13 cellular contexts compared by ENCODE assay signal in the genomic region with DNA sequence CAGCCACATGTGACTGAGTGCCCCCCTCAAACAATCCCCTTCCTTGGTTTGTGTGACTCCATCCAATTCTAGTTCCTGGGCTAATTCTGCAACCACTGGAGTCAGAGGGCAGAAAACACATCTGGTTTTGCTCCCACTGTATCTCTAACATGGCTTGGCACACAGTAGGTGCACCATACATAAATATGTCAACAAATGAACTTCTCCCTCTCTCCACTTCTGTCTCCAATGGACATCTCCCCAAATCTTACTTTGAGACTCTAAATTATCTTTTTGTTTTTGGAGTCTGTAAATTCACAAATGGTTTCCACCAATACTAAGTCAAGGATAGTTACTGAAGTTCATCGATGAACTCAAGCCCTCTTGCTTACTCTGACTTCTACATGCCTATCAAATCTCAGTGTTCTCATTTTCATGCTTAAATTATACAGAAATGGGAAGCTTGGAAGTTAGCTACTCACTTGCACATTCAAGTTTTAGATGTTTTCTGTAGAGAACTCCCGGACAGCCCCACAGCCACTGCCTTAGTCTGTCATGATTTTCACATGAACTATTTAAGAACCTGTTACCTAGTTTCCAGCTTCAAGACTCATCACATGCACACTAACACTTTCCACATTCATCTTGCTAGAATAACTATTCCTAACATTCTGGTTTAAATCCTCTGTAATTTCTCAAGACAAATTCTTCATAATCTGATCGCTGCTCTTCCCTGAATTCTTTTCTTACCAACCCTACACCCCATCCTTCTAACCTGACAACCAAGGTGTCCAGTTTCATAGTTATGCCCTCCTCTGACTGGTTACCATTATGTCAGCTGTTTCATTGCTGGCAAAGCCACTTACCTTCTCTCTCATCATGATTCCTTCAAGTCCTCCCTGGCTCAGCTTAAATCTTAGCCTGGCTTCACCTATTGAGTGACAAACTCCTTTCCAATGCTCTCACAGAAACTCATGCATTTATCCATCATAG. TPM values are rescaled to one million over a fixed set of nuclear protein-coding genes. Genes with fewer than 3 reads are reported as not detected.
DNase-seq lines count a peak whose midpoint lies in the region; ATAC-seq and TF ChIP-seq lines count a peak whose summit lies in the region.
"Had no signal": no experiment of that assay in that cellular context is flagged by ENCODE, and none has a peak within 500 bp of the region (broad histone marks: within the 10 kb centered on the region; RNA-seq: fewer than 3 reads in every experiment).

No MANE protein-coding gene starts in this region.

- H3K4me1 ChIP-seq in Caco-2 (peaks cover 18% of the 10 kb centered on the region), HCT116 (ENCODE audit: control insufficient read depth in 1 of 2, insufficient read depth in 2 of 2, low read length in 2 of 2) (peaks cover 7 to 13% of the 10 kb centered on the region in 2 experiments; a peak in 3 of 4 replicates), spleen (peaks cover 12 to 52% (median 26%) of the 10 kb centered on the region in 6 donors)

- peaks cover 71% of the 10 kb centered on the region; the same call in 1 of the 2 replicates for H4K20me1 ChIP-seq in HCT116 (ENCODE audit: insufficient read depth)

- H3K36me3 Mint-ChIP-seq in Caco-2 (ENCODE audit: insufficient read depth, unreplicated experiment) = peaks cover 93% of the 10 kb centered on the region
- peaks cover 82% of the 10 kb centered on the region for H3K36me3 Mint-ChIP-seq in WTC11
- peaks cover 32% of the 10 kb centered on the region for H3K36me3 Mint-ChIP-seq in memory B cell

- RAD21 ChIA-PET in HCT116 (lab: Charles Lee; ENCODE audit: low non-redundant PET in 1 of 2, low total read pairs in 2 of 2, uncharacterized antibody in 2 of 2, unreplicated experiment in 2 of 2) = interaction anchor here in 1 of 2 experiments (0.7 kb wide), 1 partner anchor 74 kb away, joined by 3 read pairs; no protein-coding TSS in a partner anchor

- WGBS in spleen, 5 donors = 94 to 100% (median 96%) methylated on average over 3 of the region's 3 CpGs

- no peak overlapping the region for H3K4me2 ChIP-seq in HCT116 (ENCODE audit: low read length)
- H3K4me2 ChIP-seq: hepatocyte had no signal

- no peak for TF ChIP-seq CTCF in Caco-2 (IDR thresholded peaks at IDR 0.05; ENCODE audit: insufficient read depth in 1 of 2, low read depth in 1 of 2, low read length in 1 of 2, severe bottlenecking in 1 of 2, unreplicated experiment in 1 of 2)
- no peak for TF ChIP-seq CTCF in HCT116 (IDR thresholded peaks at IDR 0.05 in 2 of 3, conservative IDR thresholded peaks at IDR 0.05 in 1 of 3; ENCODE audit: borderline replicate concordance in 1 of 3, insufficient read depth in 1 of 3, low read depth in 2 of 3, low read length in 2 of 3)
- TF ChIP-seq CTCF in WTC11 (IDR thresholded peaks at IDR 0.05) = no peak
- no peak for TF ChIP-seq CTCF in spleen (IDR thresholded peaks at IDR 0.05 in 8 of 11, conservative IDR thresholded peaks at IDR 0.05 in 3 of 11)

- intact Hi-C loops in Caco-2 (cut with micrococcal nuclease; ENCODE audit: unreplicated experiment) (no loop called here), HCT116 (cut with micrococcal nuclease) (no loop called here), spleen (cut with DNase I; ENCODE audit: low total_unique reads) (no loop called here)

- H3K27me3 Mint-ChIP-seq in Caco-2 (ENCODE audit: insufficient read depth, unreplicated experiment) (no peaks in the 10 kb centered on the region), WTC11 (ENCODE audit: low read depth) (no peaks in the 10 kb centered on the region), memory B cell (no peaks in the 10 kb centered on the region)

- BruUV-seq in Caco-2 (replicated peaks; lab: Mats Ljungman, UMichigan) = no TSS peak
- no TSS peak for BruUV-seq in HCT116 (replicated peaks; lab: Mats Ljungman, UMichigan)

- no peak for TF ChIP-seq RAD21 in HCT116 (IDR thresholded peaks at IDR 0.05; ENCODE audit: low read depth)

- H3K9me3 ChIP-seq in Caco-2 = no peaks in the 10 kb centered on the region
- H3K9me3 ChIP-seq in HCT116 (ENCODE audit: control insufficient read depth in 1 of 2, insufficient read depth in 1 of 2, low read depth in 1 of 2, low read length in 2 of 2) = no peaks in the 10 kb centered on the region
- H3K9me3 ChIP-seq in spleen = no peaks in the 10 kb centered on the region

- H3K4me3 ChIP-seq in Caco-2 (ENCODE audit: low read depth, low read length) = no peak overlapping the region
- no peak overlapping the region for H3K4me3 ChIP-seq in HCT116 (replicated peaks in 1 of 2; ENCODE audit: low read depth in 1 of 2, low read length in 2 of 2)
- H3K4me3 ChIP-seq in spleen = no peak overlapping the region
- H3K4me3 ChIP-seq: hepatocyte had no signal

- H3K27ac ChIP-seq in HCT116 (ENCODE audit: low read depth, low read length) (no peak overlapping the region), spleen (no peak overlapping the region)
- H3K27ac ChIP-seq: brain microvascular endothelial cell, epithelial cell of prostate, hepatocyte had no signal

- H3K4me3 Mint-ChIP-seq in Caco-2 (ENCODE audit: unreplicated experiment) (no peak overlapping the region), WTC11 (no peak overlapping the region), memory B cell (no peak overlapping the region)

- H3K79me2 ChIP-seq in HCT116 (ENCODE audit: insufficient read depth, low read length) = peaks cover 61% of the 10 kb centered on the region

- peaks cover 18% of the 10 kb centered on the region for H3K36me3 ChIP-seq in Caco-2 (ENCODE audit: control insufficient read depth, insufficient read depth, low read length)
- H3K36me3 ChIP-seq in HCT116 (ENCODE audit: control insufficient read depth in 1 of 2, insufficient read depth in 2 of 2, low read length in 2 of 2) = peaks cover 66 to 75% of the 10 kb centered on the region in 2 experiments
- peaks cover 2 to 94% (median 73%) of the 10 kb centered on the region in 6 donors for H3K36me3 ChIP-seq in spleen

- no peak overlapping the region for H2AFZ ChIP-seq in HCT116 (ENCODE audit: low read depth, low read length, poor library complexity, severe bottlenecking)
- H2AFZ ChIP-seq: hepatocyte had no signal

- no peak for DNase-seq in Caco-2
- DNase-seq in HCT116 (ENCODE audit: low read depth, low spot score) = no peak
- no peak for DNase-seq in WTC11 (ENCODE audit: low spot score)
- DNase-seq in memory B cell (ENCODE audit: low spot score in 2 of 2) = no peak
- no peak for DNase-seq in NCI-H345 (lab: John Stamatoyannopoulos, UW)
- no peak for DNase-seq in middle frontal gyrus (ENCODE audit: extremely low spot score, low spot score)
- DNase-seq in spleen = no peak
- DNase-seq: brain microvascular endothelial cell; NCI-H1105 treated with DMSO at 0.1 percent for 48 hours; NCI-H69; stimulated activated CD4-positive, alpha-beta T cell treated with anti-CD3 and anti-CD28 coated beads, Interleukin-4, amount 100 ng/mL, for 1 hour had no signal

- H3K9ac ChIP-seq in HCT116 (ENCODE audit: low read length) = no peak overlapping the region

- H3K4me1 Mint-ChIP-seq in Caco-2 (ENCODE audit: low read depth, unreplicated experiment) = peaks cover 23% of the 10 kb centered on the region
- H3K4me1 Mint-ChIP-seq in WTC11 = peaks cover 47% of the 10 kb centered on the region
- H3K4me1 Mint-ChIP-seq in memory B cell = peaks cover 26% of the 10 kb centered on the region

- H3K27me3 ChIP-seq in Caco-2 (replicated peaks; ENCODE audit: control insufficient read depth, insufficient read depth, low read length) = no peaks in the 10 kb centered on the region
- no peaks in the 10 kb centered on the region for H3K27me3 ChIP-seq in HCT116 (ENCODE audit: insufficient read depth, low read length)
- no peaks in the 10 kb centered on the region for H3K27me3 ChIP-seq in spleen (replicated peaks in 1 of 7)
- H3K27me3 ChIP-seq: brain microvascular endothelial cell, hepatocyte had no signal

- TF ChIP-seq POLR2A in HCT116 (IDR thresholded peaks at IDR 0.05; ENCODE audit: borderline replicate concordance, extremely low read depth, insufficient read depth, insufficient read length) (no peak), spleen (IDR thresholded peaks at IDR 0.05) (no peak)

- no peaks in the 10 kb centered on the region for H3K9me3 Mint-ChIP-seq in Caco-2 (ENCODE audit: unreplicated experiment)
- no peaks in the 10 kb centered on the region for H3K9me3 Mint-ChIP-seq in WTC11
- H3K9me3 Mint-ChIP-seq in memory B cell = no peaks in the 10 kb centered on the region

- no peaks in the 10 kb centered on the region for H3K9me2 ChIP-seq in HCT116 (ENCODE audit: insufficient read depth)

- CTCF ChIA-PET in Caco-2 (lab: Charles Lee) (no interaction called here), HCT116 (lab: Charles Lee) (no interaction called here), WTC11 (lab: Charles Lee) (no interaction called here)

- ATAC-seq in HCT116 = peak; percentile 17; the same call in 1 of the 2 replicates
- ATAC-seq in WTC11 = no peak
- no peak for ATAC-seq in memory B cell (ENCODE audit: low read depth)

- POLR2A ChIA-PET in Caco-2 (lab: Charles Lee) (interaction anchor here (0.6 kb wide), 1 partner anchor 30 kb away, joined by 5 read pairs; a partner anchor contains a TSS), HCT116 (lab: Charles Lee) (no interaction called here), WTC11 (lab: Charles Lee) (interaction anchor here (0.6 kb wide), 1 partner anchor 12 kb away, joined by 3 read pairs; a partner anchor contains a TSS)

- peak overlapping the region; percentile 83 for H3K27ac Mint-ChIP-seq in Caco-2 (ENCODE audit: unreplicated experiment)
- H3K27ac Mint-ChIP-seq in WTC11 = peak overlapping the region; percentile 94
- H3K27ac Mint-ChIP-seq in memory B cell = peak overlapping the region; percentile 62

TF ChIP-seq in HCT116, 20 proteins besides CTCF, POLR2A, EP300 and RAD21 (continues in another document):
- no peak for TF ChIP-seq TCF7L2 (IDR thresholded peaks at IDR 0.05; ENCODE audit: borderline replicate concordance, extremely low read depth, insufficient read depth, insufficient read length)
- no peak for TF ChIP-seq JUND (IDR thresholded peaks at IDR 0.05)

TF ChIP-seq in WTC11, 78 proteins besides CTCF, POLR2A, EP300 and RAD21 (continues in another document):
- TF ChIP-seq EMX1 (CRISPR knock-in tag; IDR thresholded peaks at IDR 0.05) (peak; percentile 75; the same call in 1 of the 2 replicates), MXD4 (CRISPR knock-in tag; IDR thresholded peaks at IDR 0.05; ENCODE audit: borderline replicate concordance) (no peak)

RNA-seq across cellular contexts. Expression of a gene that starts 6.0 kb away (rescaled TPM):
- total RNA-seq in Caco-2 (2022) = 1,699 and 1,723 TPM in 2 replicates
- 1,279 TPM for total RNA-seq in HCT116 (2021; ENCODE audit: unreplicated experiment)
- polyA plus RNA-seq in HCT116 (2012) = 5,000 and 5,239 TPM in 2 replicates
- 1,405 to 1,592 TPM (median 1,505 TPM) in 3 replicates for total RNA-seq in WTC11 (2021)
- total RNA-seq in spleen = 1,000 to 10,000 TPM in 4 of 7 donors, 100 to 1,000 TPM in 3; 278 to 1,416 (median 1,048) TPM
- polyA plus RNA-seq in spleen = 1,000 to 10,000 TPM; 2,182 to 5,876 (median 5,099) TPM

RNA-seq across cellular contexts. Expression of a gene that starts 12.2 kb away (rescaled TPM):
- total RNA-seq in Caco-2 (2022) (0.14 and 0.26 TPM in 2 replicates), HCT116 (2021; ENCODE audit: unreplicated experiment) (not detected), WTC11 (2021) (0.24 to 0.44 TPM (median 0.34 TPM) in 3 replicates), spleen (10 to 100 TPM; 20.7 to 37.1 (median 35.1) TPM)
- polyA plus RNA-seq in HCT116 (2012) = 0.01 and 0.03 TPM in 2 replicates
- polyA plus RNA-seq in spleen = 10 to 100 TPM in 1 of 3 donors, 1 to 10 TPM in 2; 3.8 to 10.3 (median 3.9) TPM

RNA-seq across cellular contexts. Expression of a gene that starts 30.8 kb away (rescaled TPM):
- total RNA-seq in Caco-2 (2022) (64.6 and 69.2 TPM in 2 replicates), HCT116 (2021; ENCODE audit: unreplicated experiment) (53.5 TPM), WTC11 (2021) (27.9 to 31.2 TPM (median 30.2 TPM) in 3 replicates), spleen (100 to 1,000 TPM in 3 of 7 donors, 10 to 100 TPM in 4; 81.1 to 128 (median 98.7) TPM)
- 16.5 and 18.9 TPM in 2 replicates for polyA plus RNA-seq in HCT116 (2012)
- polyA plus RNA-seq in spleen = 10 to 100 TPM; 16.0 to 25.3 (median 21.4) TPM

Comparison
In these comparisons a context has a peak if more than half of its experiments do, and no peak if none do; other contexts are left out.
1. RNA of a gene that starts 12.2 kb away (total RNA-seq): 20.7 to 37.1 TPM in spleen; 0.24 to 0.44 TPM in WTC11, 0.14 to 0.26 TPM in Caco-2 and not detected in HCT116 (single experiment); every median in the first group is over 10 times any median in the second.
2. Peak in every context shown above with its lines, with median percentiles within 50 percentile points of each other: H3K27ac Mint-ChIP-seq.